In the genomic region with DNA sequence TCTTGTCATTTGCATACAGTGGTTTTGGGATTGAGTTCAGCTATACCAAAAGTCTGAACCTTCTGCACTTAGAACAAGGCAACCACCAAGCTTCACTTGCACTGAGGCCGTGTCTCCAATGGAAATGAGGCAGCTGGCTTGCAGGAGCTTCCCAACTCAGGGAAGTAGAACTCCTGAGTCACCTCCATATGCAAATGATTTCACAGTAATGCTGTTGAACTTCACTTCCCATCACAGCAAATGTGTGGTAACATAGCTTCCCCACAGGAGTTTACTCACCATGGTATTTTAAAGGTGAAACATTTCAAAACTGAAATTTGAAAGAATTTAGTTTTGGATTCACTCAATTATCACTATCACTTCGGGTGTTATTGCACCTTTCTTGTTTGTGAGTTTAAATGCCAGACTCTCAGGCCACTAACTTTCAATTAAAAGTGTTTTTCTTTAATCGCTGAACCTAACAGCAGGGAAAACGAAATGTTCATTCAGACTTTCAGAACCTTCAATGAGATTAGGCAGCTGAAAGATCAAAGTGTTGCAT, we compare ENCODE assay signal across 8 cellular contexts. TPM values are rescaled to one million over a fixed set of nuclear protein-coding genes. Genes with fewer than 3 reads are reported as not detected.
A peak's percentile ranks its signal among the peaks of the same experiment; 100 is the strongest.
DNase-seq lines count a peak whose midpoint lies in the region; ATAC-seq, FAIRE-seq and TF ChIP-seq lines count a peak whose summit lies in the region.

No MANE protein-coding gene starts in this region.

- TF ChIP-seq CTCF in gastrocnemius medialis (IDR thresholded peaks at IDR 0.05 in 4 of 5, conservative IDR thresholded peaks at IDR 0.05 in 1 of 5) (no peak), colonic mucosa (IDR thresholded peaks at IDR 0.05) (no peak)

- WGBS in GM23248 (ENCODE audit: low coverage in 1 of 2, low lambda C conversion rate in 2 of 2, missing lambda C conversion rate in 2 of 2), 2 experiments: 86 to 89% methylated on average over 4 of the region's 4 CpGs

- no peaks in the 10 kb centered on the region for H3K9me2 ChIP-seq in GM23248 (ENCODE audit: insufficient read depth)

- ATAC-seq in GM18861 (IDR thresholded peaks at IDR 0.05; ENCODE audit: unreplicated experiment) (peak; percentile 49), gastrocnemius medialis (no peak)

- H3K4me2 ChIP-seq in GM23248 (ENCODE audit: unreplicated experiment): no peak overlapping the region

- H3K4me1 ChIP-seq in GM23248 (ENCODE audit: insufficient read depth) (peaks cover 22% of the 10 kb centered on the region), gastrocnemius medialis (peaks cover 10 to 11% of the 10 kb centered on the region in 2 donors), colonic mucosa (no peaks in the 10 kb centered on the region)

- intact Hi-C loops in gastrocnemius medialis (cut with DNase I; ENCODE audit: low total_unique reads) (no loop called here), colonic mucosa (cut with DNase I) (no loop called here)

- H2AFZ ChIP-seq in GM23248: no peak overlapping the region

- DNase-seq in GM23248 (peak; percentile 71), OCI-M1 (lab: John Stamatoyannopoulos, UW) (peak; percentile 94), iris pigment epithelial cell (ENCODE audit: low read depth) (peak; percentile 75), gastrocnemius medialis (no peak), urothelium cell line (ENCODE audit: low spot score) (no peak), islet precursor cell (no peak), colonic mucosa (no peak)

- no peaks in the 10 kb centered on the region for H4K20me1 ChIP-seq in GM23248 (ENCODE audit: insufficient read depth)

- H3K9ac ChIP-seq in GM23248 (no peak overlapping the region), colonic mucosa (ENCODE audit: low read depth in 2 of 2, low read length in 2 of 2) (no peak overlapping the region)

- H3F3A ChIP-seq in GM23248 (ENCODE audit: insufficient read depth): peaks cover 12% of the 10 kb centered on the region

- H3K27ac ChIP-seq in GM23248 (no peak overlapping the region), gastrocnemius medialis (no peak overlapping the region), colonic mucosa (no peak overlapping the region)

- in situ Hi-C loops in GM23248 (cut with MboI): no loop called here
- in situ Hi-C loops in gastrocnemius medialis (cut with MboI; ENCODE audit: low sequenced_read_pairs in 4 of 4): loop anchor here in 3 of 4 donors (5.0 to 10.0 kb wide), 3 partner anchors 55 to 135 kb away; a partner anchor contains a TSS

- H3K79me2 ChIP-seq in GM23248 (ENCODE audit: insufficient read depth): peaks cover 37% of the 10 kb centered on the region

- no peak for TF ChIP-seq POLR2A in gastrocnemius medialis (IDR thresholded peaks at IDR 0.05)

- H3K27me3 ChIP-seq in GM23248 (replicated peaks; ENCODE audit: insufficient read depth) (no peaks in the 10 kb centered on the region), gastrocnemius medialis (no peaks in the 10 kb centered on the region), colonic mucosa (no peaks in the 10 kb centered on the region)

- H3K9me3 ChIP-seq in GM23248 (ENCODE audit: low read depth) (no peaks in the 10 kb centered on the region), gastrocnemius medialis (no peaks in the 10 kb centered on the region), colonic mucosa (no peaks in the 10 kb centered on the region)

- FAIRE-seq in urothelium cell line (lab: Jason Lieb, UNC): no peak

- H3K36me3 ChIP-seq in GM23248 (ENCODE audit: low read depth) (peaks cover 18% of the 10 kb centered on the region; the same call in 1 of the 2 replicates), gastrocnemius medialis (peaks cover 0 to 7% of the 10 kb centered on the region in 2 donors), colonic mucosa (no peaks in the 10 kb centered on the region)

- H3K4me3 ChIP-seq in GM23248 (no peak overlapping the region), gastrocnemius medialis (no peak overlapping the region), colonic mucosa (no peak overlapping the region)

RNA-seq across cellular contexts. Expression of a gene that starts 9.0 kb away (rescaled TPM):
- 4.2 and 4.3 TPM in 2 replicates for total RNA-seq in GM23248 (2014; rRNA removed; shearing (Covaris generic))
- polyA plus RNA-seq in GM23248 (2016; fragmentation: Nextera tagmentation; extraction: Ambion mirVana): 3.6 and 5.2 TPM in 2 replicates
- total RNA-seq in gastrocnemius medialis (1 to 10 TPM in 3 of 4 donors, under 1 TPM in 1; 0.61 to 7.2 (median 1.6) TPM), colonic mucosa (1 to 10 TPM; 1.6 to 2.0 TPM)

RNA-seq across cellular contexts. Expression of a gene that starts 21.6 kb away (rescaled TPM):
- total RNA-seq in GM23248 (2014; rRNA removed; shearing (Covaris generic)): 12.9 and 28.3 TPM in 2 replicates
- polyA plus RNA-seq in GM23248 (2016; fragmentation: Nextera tagmentation; extraction: Ambion mirVana): 35.5 and 40.3 TPM in 2 replicates
- total RNA-seq in gastrocnemius medialis (10 to 100 TPM; 12.3 to 38.1 (median 15.1) TPM), colonic mucosa (10 to 100 TPM; 55.9 to 56.2 TPM)

RNA-seq across cellular contexts. Expression of a gene that starts 51.0 kb away (rescaled TPM):
- total RNA-seq in GM23248 (2014; rRNA removed; shearing (Covaris generic)): 34.7 and 36.8 TPM in 2 replicates
- polyA plus RNA-seq in GM23248 (2016; fragmentation: Nextera tagmentation; extraction: Ambion mirVana): 31.7 and 33.5 TPM in 2 replicates
- 1 to 10 TPM; 1.4 to 2.5 (median 1.7) TPM for total RNA-seq in gastrocnemius medialis
- total RNA-seq in colonic mucosa: 1 to 10 TPM in 1 of 2 donors, under 1 TPM in 1; 0.15 to 1.0 TPM

Comparison
In these comparisons a context has a peak if more than half of its experiments do, and no peak if none do; other contexts are left out.
1. DNase-seq: peak in GM23248 (single experiment), OCI-M1 (single experiment) and iris pigment epithelial cell (single experiment); none in gastrocnemius medialis (0 of 2), urothelium cell line (single experiment), islet precursor cell (single experiment) and colonic mucosa (single experiment).
2. RNA of a gene that starts 51.0 kb away (total RNA-seq): 34.7 to 36.8 TPM in GM23248; 1.4 to 2.5 TPM in gastrocnemius medialis and 0.15 to 1.0 TPM in colonic mucosa; every median in the first group is over 10 times any median in the second.